In the genomic region with DNA sequence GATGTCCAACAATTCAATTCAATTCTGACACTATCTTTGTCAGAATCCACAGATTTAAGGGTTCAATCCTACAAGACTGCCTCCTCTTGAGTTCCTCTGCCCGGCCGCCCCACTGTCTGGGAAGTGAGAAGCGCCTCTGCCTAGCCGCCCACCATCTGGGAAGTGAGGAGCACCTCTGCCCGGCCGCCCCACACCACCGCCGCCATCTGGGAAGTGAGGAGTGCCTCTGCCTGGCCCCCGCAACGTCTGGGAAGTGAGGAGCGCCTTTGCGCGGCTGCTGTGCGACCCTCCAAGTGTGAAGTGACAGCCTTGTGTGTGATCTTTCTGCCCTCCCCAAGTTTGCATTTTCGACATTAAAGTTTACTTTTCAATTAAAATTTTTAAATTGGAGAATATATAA, we compare ENCODE assay signal across 33 cellular contexts.
"Had no signal": no experiment of that assay in that cellular context is flagged by ENCODE, and none has a peak within 500 bp of the region (broad histone marks: within the 10 kb centered on the region; RNA-seq: fewer than 3 reads in every experiment).

No MANE protein-coding gene starts in this region.

- H3K27ac Mint-ChIP-seq: activated CD4-positive, alpha-beta memory T cell treated with anti-CD3 and anti-CD28 coated beads, Interleukin-2, amount 10 ng/mL, durations not matched to agents 7 days and 5 days; activated CD4-positive, alpha-beta T cell treated with anti-CD3 and anti-CD28 coated beads, Interleukin-2, amount 10 ng/mL, durations not matched to agents 7 days and 5 days; activated naive CD8-positive, alpha-beta T cell; activated T-cell treated with anti-CD3 and anti-CD28 coated beads, Interleukin-2, amount 50 U/mL, for 24 hours; activated T-cell treated with anti-CD3 and anti-CD28 coated beads, Interleukin-2, amount 50 U/mL, for 72 hours; dendritic cell treated with granulocyte-macrophage colony-stimulating factor and Interleukin-4, amounts not matched to agents 40 ng/mL and 50 ng/mL, for 4 days; T-helper 17 cell; T-helper 2 cell treated with Interferon-gamma antibody and Interleukin-4, amounts not matched to agents 5 μg/mL and 100 μg/mL, for 36 hours; WTC11 had no signal

- H3K4me3 Mint-ChIP-seq: activated CD4-positive, alpha-beta memory T cell treated with anti-CD3 and anti-CD28 coated beads, Interleukin-2, amount 10 ng/mL, durations not matched to agents 7 days and 5 days; activated CD4-positive, alpha-beta T cell treated with anti-CD3 and anti-CD28 coated beads, Interleukin-2, amount 10 ng/mL, durations not matched to agents 7 days and 5 days; activated T-cell treated with anti-CD3 and anti-CD28 coated beads, Interleukin-2, amount 50 U/mL, for 24 hours; activated T-cell treated with anti-CD3 and anti-CD28 coated beads, Interleukin-2, amount 50 U/mL, for 72 hours; central memory CD8-positive, alpha-beta T cell; dendritic cell treated with granulocyte-macrophage colony-stimulating factor and Interleukin-4, amounts not matched to agents 40 ng/mL and 50 ng/mL, for 4 days; T-helper 17 cell; T-helper 2 cell treated with Interferon-gamma antibody and Interleukin-4, amounts not matched to agents 5 μg/mL and 100 μg/mL, for 36 hours; WTC11 had no signal

- H3K27me3 Mint-ChIP-seq: activated CD4-positive, alpha-beta memory T cell treated with anti-CD3 and anti-CD28 coated beads, Interleukin-2, amount 10 ng/mL, durations not matched to agents 7 days and 5 days; activated CD4-positive, alpha-beta T cell treated with anti-CD3 and anti-CD28 coated beads, Interleukin-2, amount 10 ng/mL, durations not matched to agents 7 days and 5 days; activated naive CD8-positive, alpha-beta T cell; activated T-cell treated with anti-CD3 and anti-CD28 coated beads, Interleukin-2, amount 50 U/mL, for 24 hours; central memory CD8-positive, alpha-beta T cell; dendritic cell treated with granulocyte-macrophage colony-stimulating factor and Interleukin-4, amounts not matched to agents 40 ng/mL and 50 ng/mL, for 4 days; T-helper 17 cell had no signal

- H3K27ac ChIP-seq: brain microvascular endothelial cell, coronary artery, dorsolateral prefrontal cortex, epithelial cell of prostate, esophagus squamous epithelium, gastroesophageal sphincter had no signal

- ATAC-seq: activated T-cell treated with anti-CD3 and anti-CD28 coated beads, Interleukin-2, amount 50 U/mL, for 72 hours; gastroesophageal sphincter; T-helper 17 cell; WTC11 had no signal

- H3K4me1 Mint-ChIP-seq: T-helper 17 cell had no signal

- H3K4me3 ChIP-seq: coronary artery, dorsolateral prefrontal cortex, esophagus squamous epithelium, gastroesophageal sphincter had no signal

- H3K27me3 ChIP-seq: brain microvascular endothelial cell, dorsolateral prefrontal cortex, esophagus squamous epithelium, gastroesophageal sphincter had no signal

- FAIRE-seq: astrocyte, bronchial epithelial cell, endothelial cell of umbilical vein had no signal

- DNase-seq: activated CD4-positive, alpha-beta memory T cell treated with anti-CD3 and anti-CD28 coated beads, Interleukin-2, amount 10 ng/mL, durations not matched to agents 7 days and 5 days; activated CD4-positive, alpha-beta T cell treated with anti-CD3 and anti-CD28 coated beads for 1 hour; activated CD4-positive, alpha-beta T cell treated with anti-CD3 and anti-CD28 coated beads for 4 hours; activated CD4-positive, alpha-beta T cell treated with anti-CD3 and anti-CD28 coated beads, Interleukin-2, amount 10 ng/mL, durations not matched to agents 7 days and 5 days; activated CD4-positive, alpha-beta T cell treated with anti-CD3 and anti-CD28 coated beads, Interleukin-2, amount 50 U/mL, for 4 hours; activated CD8-positive, alpha-beta memory T cell treated with anti-CD3 and anti-CD28 coated beads, Interleukin-2, amount 50 U/mL, for 48 hours; activated gamma-delta T cell treated with Interleukin-2 at 50 U/mL for 16 hours; activated naive CD4-positive, alpha-beta T cell treated with anti-CD3 and anti-CD28 coated beads, Interleukin-2, amount 50 U/mL, for 16 hours; activated naive CD4-positive, alpha-beta T cell treated with Interleukin-2 at 50 U/mL for 16 hours; activated T-cell treated with anti-CD3 and anti-CD28 coated beads for 4 hours; activated T-cell treated with anti-CD3 and anti-CD28 coated beads, Interleukin-2, amount 50 U/mL, for 24 hours; activated T-cell treated with anti-CD3 and anti-CD28 coated beads, Interleukin-2, amount 50 U/mL, for 72 hours; amniotic stem cell; anterior cingulate cortex; brain microvascular endothelial cell; dorsolateral prefrontal cortex; effector memory CD4-positive, alpha-beta T cell; esophagus squamous epithelium; foreskin melanocyte; T-helper 1 cell; T-helper 17 cell; T1000 had no signal
